8 cellular contexts compared by ENCODE assay signal in genomic region chr2:96638144-96639121, GRCh38. TPM values are rescaled to one million over a fixed set of nuclear protein-coding genes. Genes with fewer than 3 reads are reported as not detected.
DNase-seq lines count a peak whose midpoint lies in the region; ATAC-seq and TF ChIP-seq lines count a peak whose summit lies in the region.

TSS of gene KANSL3 (minus strand) at chr2:96638312. CDS start at chr2:96637135, 1,177 bp downstream.

- peak; percentile 80 for ATAC-seq in activated T-helper 17 cell treated with anti-CD3 and anti-CD28 coated beads, Interleukin-2, amount 50 U/mL, for 72 hours (replicated peaks)
- ATAC-seq in naive thymus-derived CD8-positive, alpha-beta T cell: peak; percentile 76 to 77

- H3K27ac ChIP-seq in GM23248 (peak within 1 kb of the TSS; percentile 91), RWPE1 (peak within 1 kb of the TSS; percentile 84), fibroblast of lung (ENCODE audit: insufficient read depth, low read length) (peak within 1 kb of the TSS; percentile 85)

- H3K9ac ChIP-seq in GM23248 (peak within 1 kb of the TSS; percentile 93), fibroblast of lung (ENCODE audit: insufficient read depth, low read length) (peak within 1 kb of the TSS; percentile 90)

- H3K36me3 Mint-ChIP-seq in activated T-helper 17 cell treated with anti-CD3 and anti-CD28 coated beads, Interleukin-2, amount 50 U/mL, for 72 hours (ENCODE audit: low read depth): peaks cover 45% of the 10 kb centered on the region
- H3K36me3 Mint-ChIP-seq in naive thymus-derived CD8-positive, alpha-beta T cell: peaks cover 0 to 24% (median 8%) of the 10 kb centered on the region in 3 donors

- no peaks in the 10 kb centered on the region for H3K9me3 ChIP-seq in GM23248 (ENCODE audit: low read depth)
- H3K9me3 ChIP-seq in fibroblast of lung (ENCODE audit: control insufficient read depth, insufficient read depth, low read depth, low read length): no peaks in the 10 kb centered on the region

- DNase-seq in DMS79 treated with DMSO at 0.1 percent for 48 hours (lab: John Stamatoyannopoulos, UW): peak; percentile 74
- peak; percentile 97 for DNase-seq in GM23248
- DNase-seq in Kasumi-1 (lab: John Stamatoyannopoulos, UW): peak; percentile 86 to 92
- peak; percentile 85 for DNase-seq in RWPE1 (ENCODE audit: low spot score)
- peak; percentile 94 to 95 for DNase-seq in fibroblast of lung (ENCODE audit: low read depth in 2 of 2)
- peak; percentile 75 to 94 (median 86) for DNase-seq in naive thymus-derived CD8-positive, alpha-beta T cell
- DNase-seq in stimulated activated naive CD4-positive, alpha-beta T cell (lab: John Stamatoyannopoulos, UW): peak; percentile 78 to 88 (median 84)

- H3K27me3 ChIP-seq in GM23248 (replicated peaks; ENCODE audit: insufficient read depth) (no peaks in the 10 kb centered on the region), fibroblast of lung (ENCODE audit: control insufficient read depth, insufficient read depth, low read length) (no peaks in the 10 kb centered on the region)

- H3K27me3 Mint-ChIP-seq in activated T-helper 17 cell treated with anti-CD3 and anti-CD28 coated beads, Interleukin-2, amount 50 U/mL, for 72 hours: no peaks in the 10 kb centered on the region
- peaks cover 0 to 2% (median 0%) of the 10 kb centered on the region in 5 donors for H3K27me3 Mint-ChIP-seq in naive thymus-derived CD8-positive, alpha-beta T cell

- H3K4me3 Mint-ChIP-seq in activated T-helper 17 cell treated with anti-CD3 and anti-CD28 coated beads, Interleukin-2, amount 50 U/mL, for 72 hours: peak within 1 kb of the TSS; percentile 93
- peak within 1 kb of the TSS; percentile 79 to 97 (median 94) for H3K4me3 Mint-ChIP-seq in naive thymus-derived CD8-positive, alpha-beta T cell

- peaks cover 26% of the 10 kb centered on the region for H3K4me1 Mint-ChIP-seq in activated T-helper 17 cell treated with anti-CD3 and anti-CD28 coated beads, Interleukin-2, amount 50 U/mL, for 72 hours
- H3K4me1 Mint-ChIP-seq in naive thymus-derived CD8-positive, alpha-beta T cell: peaks cover 17 to 44% (median 37%) of the 10 kb centered on the region in 4 donors

- H3F3A ChIP-seq in GM23248 (ENCODE audit: insufficient read depth): no peaks in the 10 kb centered on the region

- H3K4me3 ChIP-seq in GM23248: peak within 1 kb of the TSS; percentile 80
- H3K4me3 ChIP-seq in fibroblast of lung (replicated peaks in 1 of 4; ENCODE audit: control extremely low read depth in 1 of 4, insufficient read depth in 1 of 4, low read depth in 3 of 4, low read length in 4 of 4): peak within 1 kb of the TSS; percentile 67 to 93 (median 84)

- TF ChIP-seq CTCF in RWPE1 (conservative IDR thresholded peaks at IDR 0.05; ENCODE audit: low read depth): no peak
- no peak for TF ChIP-seq CTCF in fibroblast of lung (conservative IDR thresholded peaks at IDR 0.05 in 1 of 2, IDR thresholded peaks at IDR 0.05 in 1 of 2; ENCODE audit: low read depth in 1 of 2, low read length in 2 of 2)

- no peaks in the 10 kb centered on the region for H3K9me3 Mint-ChIP-seq in activated T-helper 17 cell treated with anti-CD3 and anti-CD28 coated beads, Interleukin-2, amount 50 U/mL, for 72 hours
- H3K9me3 Mint-ChIP-seq in naive thymus-derived CD8-positive, alpha-beta T cell: no peaks in the 10 kb centered on the region

- peaks cover 8% of the 10 kb centered on the region; the same call in 1 of the 2 replicates for H3K36me3 ChIP-seq in GM23248 (ENCODE audit: low read depth)
- no peaks in the 10 kb centered on the region for H3K36me3 ChIP-seq in fibroblast of lung (ENCODE audit: control insufficient read depth, insufficient read depth, low read length)

- H3K27ac Mint-ChIP-seq in activated T-helper 17 cell treated with anti-CD3 and anti-CD28 coated beads, Interleukin-2, amount 50 U/mL, for 72 hours: peak within 1 kb of the TSS; percentile 88
- H3K27ac Mint-ChIP-seq in naive thymus-derived CD8-positive, alpha-beta T cell: peak within 1 kb of the TSS; percentile 86 to 97 (median 94)

- 9% methylated on average over 63 to 66 of the region's 67 CpGs for WGBS in GM23248 (ENCODE audit: low coverage in 1 of 2, low lambda C conversion rate in 2 of 2, missing lambda C conversion rate in 2 of 2), 2 experiments

- CTCF ChIA-PET in RWPE1 (lab: Yijun Ruan, JAX): interaction anchor here (0.6 to 0.8 kb wide), 2 partner anchors 123 to 125 kb away, joined by 4 to 5 read pairs; no protein-coding TSS in a partner anchor

- H2AFZ ChIP-seq in GM23248 (peak within 1 kb of the TSS; percentile 93), fibroblast of lung (ENCODE audit: low read length) (peak within 1 kb of the TSS; percentile 99)

- H3K9me2 ChIP-seq in GM23248 (ENCODE audit: insufficient read depth): no peaks in the 10 kb centered on the region

- in situ Hi-C loops in GM23248 (cut with MboI): no loop called here

- H3K79me2 ChIP-seq in GM23248 (ENCODE audit: insufficient read depth) (peaks cover 43% of the 10 kb centered on the region), fibroblast of lung (ENCODE audit: control insufficient read depth, insufficient read depth, low read length) (peaks cover 31% of the 10 kb centered on the region)

- H3K4me1 ChIP-seq in GM23248 (ENCODE audit: insufficient read depth) (peaks cover 19% of the 10 kb centered on the region), fibroblast of lung (ENCODE audit: control insufficient read depth, extremely low read depth, insufficient read depth, low read length) (peaks cover 2% of the 10 kb centered on the region)

- H3K4me2 ChIP-seq in GM23248 (ENCODE audit: unreplicated experiment): peak within 1 kb of the TSS; percentile 94
- H3K4me2 ChIP-seq in fibroblast of lung (ENCODE audit: extremely low read depth, insufficient read depth, low read length): peak within 1 kb of the TSS; percentile 97

- H4K20me1 ChIP-seq in GM23248 (ENCODE audit: insufficient read depth) (no peaks in the 10 kb centered on the region), fibroblast of lung (ENCODE audit: control insufficient read depth, extremely low read depth, insufficient read depth, low read length) (no peaks in the 10 kb centered on the region)

- POLR2A ChIA-PET in RWPE1 (lab: Yijun Ruan, JAX; ENCODE audit: low non-redundant PET): interaction anchor here (0.5 to 1.4 kb wide), 2 partner anchors 26 to 39 kb away, joined by 4 to 5 read pairs; no protein-coding TSS in a partner anchor
- POLR2A ChIA-PET in naive thymus-derived CD8-positive, alpha-beta T cell (lab: Charles Lee): interaction anchor here (0.7 to 2.6 kb wide), 7 partner anchors 29 to 324 kb away, joined by 3 to 11 read pairs (median 3); partner anchors contain the start of genes ARID5A and CNNM4

RNA-seq across cellular contexts. Expression of gene KANSL3, which starts in this region (rescaled TPM):
- total RNA-seq in GM23248 (2014; rRNA removed; shearing (Covaris generic)): 23.9 and 26.9 TPM in 2 replicates
- polyA plus RNA-seq in GM23248 (2016; fragmentation: Nextera tagmentation; extraction: Ambion mirVana) (15.0 and 15.6 TPM in 2 replicates), fibroblast of lung (15.9 and 18.7 TPM in 2 replicates)
- 10 to 100 TPM; 59.5 to 59.7 TPM for total RNA-seq in activated T-helper 17 cell treated with anti-CD3 and anti-CD28 coated beads, Interleukin-2, amount 50 U/mL, for 72 hours
- 28.2 and 36.5 TPM in 2 replicates for total RNA-seq in fibroblast of lung
- polyA plus RNA-seq in fibroblast of lung (2012): 17.2 and 17.8 TPM in 2 replicates
- 180 and 200 TPM in 2 replicates for polyA minus RNA-seq in fibroblast of lung (ENCODE audit: low replicate concordance)
- 10 to 100 TPM; 57.6 to 61.8 TPM for total RNA-seq in naive thymus-derived CD8-positive, alpha-beta T cell
- 10 to 100 TPM in 2 of 3 donors, 1 to 10 TPM in 1; 8.3 to 18.2 (median 11.4) TPM for polyA plus RNA-seq in naive thymus-derived CD8-positive, alpha-beta T cell

Comparison
In these comparisons a context has a peak if more than half of its experiments do, and no peak if none do; other contexts are left out.
1. Peak in every context shown above with its lines: DNase-seq, ATAC-seq, H3K4me3 ChIP-seq and H3K27ac ChIP-seq.